8 cellular contexts compared by ENCODE assay signal in the genomic region with DNA sequence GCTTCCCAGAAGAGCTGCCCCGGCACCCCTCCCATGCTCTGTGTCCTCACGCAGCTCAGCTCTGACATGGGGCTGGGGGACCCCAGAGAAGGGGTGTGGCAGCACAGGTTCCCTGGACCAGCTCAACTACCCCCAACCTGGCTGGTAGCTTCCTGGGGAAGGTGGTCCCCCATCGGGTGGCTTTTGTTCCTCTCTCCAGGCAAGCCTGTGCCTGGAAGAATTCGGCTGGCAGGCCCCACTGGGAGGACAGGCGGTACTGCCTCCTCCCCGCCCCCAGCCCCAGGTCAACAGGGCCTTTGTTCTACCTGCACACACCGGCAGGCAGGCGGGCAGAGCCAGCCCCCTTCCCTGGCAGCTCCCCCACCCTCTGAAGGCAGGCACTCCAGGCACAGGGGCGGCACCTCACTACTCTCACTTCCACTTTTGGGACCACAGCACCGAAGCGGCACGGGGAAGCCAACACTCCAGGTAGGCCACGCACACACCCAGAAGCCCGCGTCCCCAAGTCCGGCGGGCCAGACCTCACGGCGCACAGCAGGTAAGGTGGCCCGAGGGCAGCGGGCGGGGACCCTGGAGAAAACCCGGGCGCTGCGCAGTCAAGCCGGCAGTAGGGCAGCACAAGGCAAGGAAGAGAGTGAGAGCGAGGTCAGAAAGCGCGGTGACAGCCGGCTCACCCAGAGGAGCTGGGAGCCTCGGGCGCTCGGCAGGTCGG. TPM values are rescaled to one million over a fixed set of nuclear protein-coding genes. Genes with fewer than 3 reads are reported as not detected.
A peak's percentile ranks its signal among the peaks of the same experiment; 100 is the strongest.
DNase-seq lines count a peak whose midpoint lies in the region; ATAC-seq, FAIRE-seq and TF ChIP-seq lines count a peak whose summit lies in the region.

No MANE protein-coding gene starts in this region.

- no peak overlapping the region for H3K27ac ChIP-seq in kidney (ENCODE audit: low read depth in 2 of 2, low read length in 2 of 2)

- H3K4me3 Mint-ChIP-seq in stimulated activated effector memory CD8-positive, alpha-beta T cell treated with anti-CD3 and anti-CD28 coated beads, Interleukin-12 subunit alpha, Interleukin-12 subunit beta, amount 100 ng/mL, for 72 hours = peak overlapping the region; percentile 75

- no peaks in the 10 kb centered on the region for H3K9me3 ChIP-seq in kidney (ENCODE audit: control insufficient read depth in 1 of 2, low read length in 2 of 2)

- H3K4me3 ChIP-seq in kidney (ENCODE audit: low read length in 2 of 2) = peak overlapping the region; percentile 64 to 71

- peak overlapping the region; percentile 62 to 77 for H3K9ac ChIP-seq in kidney (ENCODE audit: low read length in 2 of 2)

- H3K36me3 Mint-ChIP-seq in stimulated activated effector memory CD8-positive, alpha-beta T cell treated with anti-CD3 and anti-CD28 coated beads, Interleukin-12 subunit alpha, Interleukin-12 subunit beta, amount 100 ng/mL, for 72 hours = no peaks in the 10 kb centered on the region

- ATAC-seq in Right ventricle myocardium inferior (no peak), Right ventricle myocardium superior (ENCODE audit: poor library complexity) (no peak), HG02870 (IDR thresholded peaks at IDR 0.05; ENCODE audit: unreplicated experiment) (peak; percentile 30)
- ATAC-seq in stimulated activated effector memory CD8-positive, alpha-beta T cell treated with anti-CD3 and anti-CD28 coated beads, Interleukin-12 subunit alpha, Interleukin-12 subunit beta, amount 100 ng/mL, for 72 hours = no peak

- intact Hi-C loops in Right ventricle myocardium inferior (cut with DNase I) = no loop called here
- intact Hi-C loops in Right ventricle myocardium superior (cut with DNase I) = loop anchor here (10.0 kb wide), 1 partner anchor 83 kb away; no protein-coding TSS in a partner anchor
- intact Hi-C loops in kidney (cut with DNase I) = no loop called here

- FAIRE-seq in kidney (lab: Jason Lieb, UNC) = no peak

- DNase-seq in Right ventricle myocardium inferior (ENCODE audit: missing footprints) (peak; percentile 74), Right ventricle myocardium superior (no peak), NCI-H69 (lab: John Stamatoyannopoulos, UW) (peak; percentile 67), astrocyte of the hippocampus (ENCODE audit: low read depth, low spot score) (peak; percentile 30), kidney (peak; percentile 85), NCI-H128 (lab: John Stamatoyannopoulos, UW; ENCODE audit: unreplicated experiment) (no peak)
- DNase-seq in stimulated activated effector memory CD8-positive, alpha-beta T cell treated with anti-CD3 and anti-CD28 coated beads, Interleukin-12 subunit alpha, Interleukin-12 subunit beta, amount 100 ng/mL, for 72 hours (ENCODE audit: low spot score in 2 of 2) = peak; percentile 5 to 65

- H3K9me3 Mint-ChIP-seq in stimulated activated effector memory CD8-positive, alpha-beta T cell treated with anti-CD3 and anti-CD28 coated beads, Interleukin-12 subunit alpha, Interleukin-12 subunit beta, amount 100 ng/mL, for 72 hours = no peaks in the 10 kb centered on the region

- no peak overlapping the region for H3K27ac Mint-ChIP-seq in stimulated activated effector memory CD8-positive, alpha-beta T cell treated with anti-CD3 and anti-CD28 coated beads, Interleukin-12 subunit alpha, Interleukin-12 subunit beta, amount 100 ng/mL, for 72 hours

- TF ChIP-seq CTCF in kidney (IDR thresholded peaks at IDR 0.05; ENCODE audit: borderline replicate concordance, extremely low read depth, insufficient read depth) = no peak

- peaks cover 5 to 40% of the 10 kb centered on the region in 2 donors for H3K4me1 ChIP-seq in kidney (ENCODE audit: control insufficient read depth in 1 of 2, insufficient read depth in 1 of 2, low read depth in 1 of 2, low read length in 2 of 2)

- peaks cover 0 to 5% of the 10 kb centered on the region in 2 donors for H3K36me3 ChIP-seq in kidney (ENCODE audit: control insufficient read depth in 1 of 2, insufficient read depth in 2 of 2, low read length in 2 of 2)

- H3K4me1 Mint-ChIP-seq in stimulated activated effector memory CD8-positive, alpha-beta T cell treated with anti-CD3 and anti-CD28 coated beads, Interleukin-12 subunit alpha, Interleukin-12 subunit beta, amount 100 ng/mL, for 72 hours = peaks cover 60% of the 10 kb centered on the region

RNA-seq across cellular contexts. Expression of gene HS6ST1, which starts 1.3 kb away (rescaled TPM):
- total RNA-seq in Right ventricle myocardium inferior (34.9 TPM), Right ventricle myocardium superior (35.1 TPM), kidney (73.9 TPM)
- 49.6 TPM for polyA plus RNA-seq in kidney (ENCODE audit: insufficient read depth, low read depth, low replicate concordance)

Comparison
In these comparisons a context has a peak if more than half of its experiments do, and no peak if none do; other contexts are left out.
1. DNase-seq: peak in Right ventricle myocardium inferior (single experiment), NCI-H69 (single experiment), astrocyte of the hippocampus (single experiment), kidney (single experiment) and stimulated activated effector memory CD8-positive, alpha-beta T cell treated with anti-CD3 and anti-CD28 coated beads, Interleukin-12 subunit alpha, Interleukin-12 subunit beta, amount 100 ng/mL, for 72 hours (2 of 2); none in Right ventricle myocardium superior (single experiment) and NCI-H128 (single experiment).